20 cellular contexts compared by ENCODE assay signal in the genomic region with DNA sequence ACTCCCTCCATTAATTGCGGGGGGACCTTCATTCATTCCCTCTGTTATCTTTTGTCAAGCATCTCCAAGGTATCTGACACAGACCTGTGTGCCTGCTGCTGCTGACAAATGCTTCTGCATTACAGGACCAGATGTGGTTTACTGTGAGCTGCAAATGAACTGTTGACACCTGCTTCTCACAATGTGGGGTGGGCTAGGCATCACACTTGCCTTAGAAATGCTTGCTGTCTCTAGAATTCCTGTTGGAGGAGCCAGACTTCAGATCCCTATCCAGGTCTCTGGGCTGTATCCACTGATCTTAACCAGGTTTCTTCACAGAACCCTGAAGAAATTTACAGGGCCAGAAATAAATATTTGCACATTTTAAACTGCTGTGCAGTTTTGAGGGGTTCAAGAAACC.
"Had no signal": no experiment of that assay in that cellular context is flagged by ENCODE, and none has a peak within 500 bp of the region (broad histone marks: within the 10 kb centered on the region; RNA-seq: fewer than 3 reads in every experiment).

No MANE protein-coding gene starts in this region.

- H3K27ac ChIP-seq: coronary artery, heart right ventricle, right lobe of liver, skin epidermis, tibial artery had no signal

- H3K4me1 ChIP-seq: right lobe of liver, tibial artery had no signal

- H3K27me3 ChIP-seq: right lobe of liver, tibial artery had no signal

- H3K36me3 ChIP-seq: heart right ventricle, right lobe of liver, tibial artery had no signal

- H3K9me3 ChIP-seq: heart right ventricle, right lobe of liver, tibial artery had no signal

- H3K4me3 ChIP-seq: coronary artery, heart right ventricle, right lobe of liver, skin epidermis, tibial artery had no signal

- DNase-seq: activated CD4-positive, alpha-beta T cell treated with anti-CD3 and anti-CD28 coated beads, Interleukin-2, amount 50 U/mL, for 4 hours; activated CD8-positive, alpha-beta memory T cell treated with anti-CD3 and anti-CD28 coated beads for 24 hours; activated CD8-positive, alpha-beta memory T cell treated with anti-CD3 and anti-CD28 coated beads, Interleukin-2, amount 50 U/mL, for 4 hours; activated naive CD4-positive, alpha-beta T cell treated with Interleukin-2 at 50 U/mL for 16 hours; activated naive CD8-positive, alpha-beta T cell treated with anti-CD3 and anti-CD28 coated beads, Interleukin-2, amount 10 ng/mL, durations not matched to agents 7 days and 5 days; activated T-cell treated with anti-CD3 and anti-CD28 coated beads, Interleukin-2, amount 50 U/mL, for 4 hours; amygdala; cerebellar nuclear complex; foreskin fibroblast; heart right ventricle; midbrain; natural killer cell; occipital lobe; right lobe of liver; stimulated activated CD4-positive, alpha-beta T cell treated with anti-CD3 and anti-CD28 coated beads, Interleukin-1b, Interleukin-23, amount 100 ng/mL, for 48 hours; stimulated activated naive CD8-positive, alpha-beta T cell treated with anti-CD3 and anti-CD28 coated beads, Interleukin-15, amount 100 ng/mL, for 72 hours; T-helper 1 cell; tibial artery had no signal
